9 cellular contexts compared by ENCODE assay signal in genomic region chr11:125064070-125064469, GRCh38. TPM values are rescaled to one million over a fixed set of nuclear protein-coding genes. Genes with fewer than 3 reads are reported as not detected.
DNase-seq lines count a peak whose midpoint lies in the region; ATAC-seq and TF ChIP-seq lines count a peak whose summit lies in the region.
"Had no signal": no experiment of that assay in that cellular context is flagged by ENCODE, and none has a peak within 500 bp of the region (broad histone marks: within the 10 kb centered on the region; RNA-seq: fewer than 3 reads in every experiment).

No MANE protein-coding gene starts in this region.

- no peaks in the 10 kb centered on the region for H3K9me3 Mint-ChIP-seq in activated CD8-positive, alpha-beta T cell treated with anti-CD3 and anti-CD28 coated beads, Interleukin-2, amount 10 ng/mL, durations not matched to agents 7 days and 5 days (ENCODE audit: insufficient read depth)
- H3K9me3 Mint-ChIP-seq in activated CD8-positive, alpha-beta T cell treated with anti-CD3 and anti-CD28 coated beads for 36 hours, result no peaks in the 10 kb centered on the region
- no peaks in the 10 kb centered on the region for H3K9me3 Mint-ChIP-seq in activated naive CD8-positive, alpha-beta T cell (ENCODE audit: low read depth)
- no peaks in the 10 kb centered on the region for H3K9me3 Mint-ChIP-seq in glutamatergic neuron (ENCODE audit: unreplicated experiment)
- H3K9me3 Mint-ChIP-seq in stimulated activated effector memory CD8-positive, alpha-beta T cell treated with anti-CD3 and anti-CD28 coated beads, Interleukin-12 subunit alpha, Interleukin-12 subunit beta, amount 100 ng/mL, for 72 hours, result no peaks in the 10 kb centered on the region

- peak overlapping the region; percentile 55 for H3K4me3 Mint-ChIP-seq in activated CD8-positive, alpha-beta T cell treated with anti-CD3 and anti-CD28 coated beads, Interleukin-2, amount 10 ng/mL, durations not matched to agents 7 days and 5 days
- H3K4me3 Mint-ChIP-seq in activated CD8-positive, alpha-beta T cell treated with anti-CD3 and anti-CD28 coated beads for 36 hours, result no peak overlapping the region
- H3K4me3 Mint-ChIP-seq in activated naive CD8-positive, alpha-beta T cell, result peak overlapping the region; percentile 63
- H3K4me3 Mint-ChIP-seq in glutamatergic neuron (ENCODE audit: unreplicated experiment), result peak overlapping the region; percentile 63
- H3K4me3 Mint-ChIP-seq in stimulated activated effector memory CD8-positive, alpha-beta T cell treated with anti-CD3 and anti-CD28 coated beads, Interleukin-12 subunit alpha, Interleukin-12 subunit beta, amount 100 ng/mL, for 72 hours, result peak overlapping the region; percentile 80

- CTCF ChIA-PET in activated CD8-positive, alpha-beta T cell treated with anti-CD3 and anti-CD28 coated beads, Interleukin-2, amount 10 ng/mL, durations not matched to agents 7 days and 5 days (lab: Charles Lee), result interaction anchor here (1.2 to 1.3 kb wide), 2 partner anchors 14 to 78 kb away, joined by 3 to 5 read pairs; no protein-coding TSS in a partner anchor
- CTCF ChIA-PET in activated CD8-positive, alpha-beta T cell treated with anti-CD3 and anti-CD28 coated beads for 36 hours (lab: Charles Lee), result interaction anchor here (1.0 to 1.3 kb wide), 3 partner anchors 60 to 78 kb away, joined by 3 read pairs; no protein-coding TSS in a partner anchor

- no peak for DNase-seq in activated CD8-positive, alpha-beta T cell treated with anti-CD3 and anti-CD28 coated beads, Interleukin-2, amount 10 ng/mL, durations not matched to agents 7 days and 5 days
- no peak for DNase-seq in activated CD8-positive, alpha-beta T cell treated with anti-CD3 and anti-CD28 coated beads for 36 hours
- DNase-seq in glutamatergic neuron, result no peak
- DNase-seq in stimulated activated effector memory CD8-positive, alpha-beta T cell treated with anti-CD3 and anti-CD28 coated beads, Interleukin-12 subunit alpha, Interleukin-12 subunit beta, amount 100 ng/mL, for 72 hours (ENCODE audit: low spot score in 2 of 2), result no peak
- no peak for DNase-seq in DMS153 treated with DMSO at 0.1 percent for 48 hours (lab: John Stamatoyannopoulos, UW; ENCODE audit: unreplicated experiment)
- no peak for DNase-seq in activated effector memory CD4-positive, alpha-beta T cell treated with anti-CD3 and anti-CD28 coated beads, Interleukin-2, amount 50 U/mL, for 16 hours
- no peak for DNase-seq in germinal center (ENCODE audit: low spot score)
- DNase-seq: ACHN had no signal

- peaks cover 12% of the 10 kb centered on the region for H3K4me1 Mint-ChIP-seq in activated CD8-positive, alpha-beta T cell treated with anti-CD3 and anti-CD28 coated beads, Interleukin-2, amount 10 ng/mL, durations not matched to agents 7 days and 5 days (ENCODE audit: low read depth)
- peaks cover 6% of the 10 kb centered on the region for H3K4me1 Mint-ChIP-seq in activated CD8-positive, alpha-beta T cell treated with anti-CD3 and anti-CD28 coated beads for 36 hours (ENCODE audit: low read depth)
- peaks cover 9% of the 10 kb centered on the region for H3K4me1 Mint-ChIP-seq in activated naive CD8-positive, alpha-beta T cell (ENCODE audit: low read depth)
- no peaks in the 10 kb centered on the region for H3K4me1 Mint-ChIP-seq in glutamatergic neuron (ENCODE audit: low read depth, unreplicated experiment)
- peaks cover 10% of the 10 kb centered on the region for H3K4me1 Mint-ChIP-seq in stimulated activated effector memory CD8-positive, alpha-beta T cell treated with anti-CD3 and anti-CD28 coated beads, Interleukin-12 subunit alpha, Interleukin-12 subunit beta, amount 100 ng/mL, for 72 hours

- no peak for ATAC-seq in activated CD8-positive, alpha-beta T cell treated with anti-CD3 and anti-CD28 coated beads, Interleukin-2, amount 10 ng/mL, durations not matched to agents 7 days and 5 days
- no peak for ATAC-seq in activated CD8-positive, alpha-beta T cell treated with anti-CD3 and anti-CD28 coated beads for 36 hours
- no peak for ATAC-seq in stimulated activated effector memory CD8-positive, alpha-beta T cell treated with anti-CD3 and anti-CD28 coated beads, Interleukin-12 subunit alpha, Interleukin-12 subunit beta, amount 100 ng/mL, for 72 hours

- H3K36me3 Mint-ChIP-seq in activated CD8-positive, alpha-beta T cell treated with anti-CD3 and anti-CD28 coated beads, Interleukin-2, amount 10 ng/mL, durations not matched to agents 7 days and 5 days (ENCODE audit: low read depth), result no peaks in the 10 kb centered on the region
- no peaks in the 10 kb centered on the region for H3K36me3 Mint-ChIP-seq in activated CD8-positive, alpha-beta T cell treated with anti-CD3 and anti-CD28 coated beads for 36 hours (ENCODE audit: low read depth)
- no peaks in the 10 kb centered on the region for H3K36me3 Mint-ChIP-seq in activated naive CD8-positive, alpha-beta T cell
- H3K36me3 Mint-ChIP-seq in glutamatergic neuron (ENCODE audit: unreplicated experiment), result no peaks in the 10 kb centered on the region
- no peaks in the 10 kb centered on the region for H3K36me3 Mint-ChIP-seq in stimulated activated effector memory CD8-positive, alpha-beta T cell treated with anti-CD3 and anti-CD28 coated beads, Interleukin-12 subunit alpha, Interleukin-12 subunit beta, amount 100 ng/mL, for 72 hours

- TF ChIP-seq CTCF in activated CD8-positive, alpha-beta T cell treated with anti-CD3 and anti-CD28 coated beads for 36 hours (IDR thresholded peaks at IDR 0.05), result no peak
- TF ChIP-seq CTCF in glutamatergic neuron (IDR thresholded peaks at IDR 0.05; ENCODE audit: partially characterized antibody, unreplicated experiment), result no peak

- intact Hi-C loops in activated CD8-positive, alpha-beta T cell treated with anti-CD3 and anti-CD28 coated beads for 36 hours (cut with micrococcal nuclease), result no loop called here

- POLR2A ChIA-PET in activated CD8-positive, alpha-beta T cell treated with anti-CD3 and anti-CD28 coated beads, Interleukin-2, amount 10 ng/mL, durations not matched to agents 7 days and 5 days (lab: Charles Lee), result no interaction called here
- POLR2A ChIA-PET in activated CD8-positive, alpha-beta T cell treated with anti-CD3 and anti-CD28 coated beads for 36 hours (lab: Charles Lee), result no interaction called here

- H3K27me3 Mint-ChIP-seq in activated CD8-positive, alpha-beta T cell treated with anti-CD3 and anti-CD28 coated beads, Interleukin-2, amount 10 ng/mL, durations not matched to agents 7 days and 5 days (ENCODE audit: low read depth), result peaks cover 42% of the 10 kb centered on the region
- H3K27me3 Mint-ChIP-seq in activated CD8-positive, alpha-beta T cell treated with anti-CD3 and anti-CD28 coated beads for 36 hours, result peaks cover 39% of the 10 kb centered on the region
- H3K27me3 Mint-ChIP-seq in activated naive CD8-positive, alpha-beta T cell, result peaks cover 26% of the 10 kb centered on the region
- H3K27me3 Mint-ChIP-seq in glutamatergic neuron (ENCODE audit: unreplicated experiment), result peaks cover 12% of the 10 kb centered on the region

- H3K27ac Mint-ChIP-seq in activated CD8-positive, alpha-beta T cell treated with anti-CD3 and anti-CD28 coated beads, Interleukin-2, amount 10 ng/mL, durations not matched to agents 7 days and 5 days, result no peak overlapping the region
- no peak overlapping the region for H3K27ac Mint-ChIP-seq in activated CD8-positive, alpha-beta T cell treated with anti-CD3 and anti-CD28 coated beads for 36 hours
- no peak overlapping the region for H3K27ac Mint-ChIP-seq in activated naive CD8-positive, alpha-beta T cell
- no peak overlapping the region for H3K27ac Mint-ChIP-seq in glutamatergic neuron (ENCODE audit: unreplicated experiment)
- H3K27ac Mint-ChIP-seq in stimulated activated effector memory CD8-positive, alpha-beta T cell treated with anti-CD3 and anti-CD28 coated beads, Interleukin-12 subunit alpha, Interleukin-12 subunit beta, amount 100 ng/mL, for 72 hours, result peak overlapping the region; percentile 37

RNA-seq across cellular contexts. Expression of gene SLC37A2, which starts 1.0 kb away (rescaled TPM):
- under 1 TPM; 0.61 to 0.68 TPM for total RNA-seq in activated CD8-positive, alpha-beta T cell treated with anti-CD3 and anti-CD28 coated beads, Interleukin-2, amount 10 ng/mL, durations not matched to agents 7 days and 5 days
- total RNA-seq in activated CD8-positive, alpha-beta T cell treated with anti-CD3 and anti-CD28 coated beads for 36 hours, result under 1 TPM; 0.70 to 0.74 TPM
- total RNA-seq in glutamatergic neuron (ENCODE audit: unreplicated experiment), result 0.74 TPM

RNA-seq across cellular contexts. Expression of gene TMEM218, which starts 47.4 kb away (rescaled TPM):
- total RNA-seq in activated CD8-positive, alpha-beta T cell treated with anti-CD3 and anti-CD28 coated beads, Interleukin-2, amount 10 ng/mL, durations not matched to agents 7 days and 5 days, result 10 to 100 TPM; 14.9 to 17.4 TPM
- total RNA-seq in activated CD8-positive, alpha-beta T cell treated with anti-CD3 and anti-CD28 coated beads for 36 hours, result 10 to 100 TPM; 12.7 to 13.3 TPM
- total RNA-seq in glutamatergic neuron (ENCODE audit: unreplicated experiment), result 15.8 TPM
